ENCODE assay signal across 8 cellular contexts in the genomic region with DNA sequence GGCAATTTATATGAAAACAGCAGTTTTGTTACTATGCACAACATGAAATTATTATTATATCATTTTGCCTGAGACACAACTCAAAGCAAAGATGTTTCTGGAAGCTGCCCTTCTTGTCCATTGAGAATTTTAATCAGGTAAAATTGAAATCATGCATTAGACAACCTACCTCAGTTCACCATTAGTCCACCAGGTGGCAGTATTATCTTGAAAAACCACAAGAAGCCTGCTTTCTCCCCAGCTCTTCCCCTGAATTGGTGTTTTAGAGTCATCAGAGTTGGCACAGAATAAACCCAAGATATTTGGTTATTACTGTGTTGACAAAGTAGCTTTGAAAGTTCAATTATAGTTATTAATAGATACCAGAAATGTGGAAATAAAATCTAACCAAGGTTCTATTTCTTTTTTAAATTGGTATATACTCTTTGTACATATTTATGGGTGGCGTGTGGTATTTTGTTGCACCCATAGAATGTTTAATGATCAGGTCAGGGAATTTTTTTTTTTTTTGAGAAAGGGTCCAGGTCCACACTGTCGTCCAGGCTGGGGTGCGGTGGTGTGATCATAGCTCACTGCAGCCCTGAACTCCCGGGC. TPM values are rescaled to one million over a fixed set of nuclear protein-coding genes. Genes with fewer than 3 reads are reported as not detected.
A peak's percentile ranks its signal among the peaks of the same experiment; 100 is the strongest.
DNase-seq lines count a peak whose midpoint lies in the region; ATAC-seq and TF ChIP-seq lines count a peak whose summit lies in the region.

No MANE protein-coding gene starts in this region.

- H3K4me1 ChIP-seq in gastroesophageal sphincter: peaks cover 0 to 7% (median 0%) of the 10 kb centered on the region in 3 donors
- H3K4me1 ChIP-seq in trophoblast cell (ENCODE audit: control insufficient read depth in 1 of 2, insufficient read depth in 2 of 2, low read length in 2 of 2): no peaks in the 10 kb centered on the region

- TF ChIP-seq EP300 in gastroesophageal sphincter (IDR thresholded peaks at IDR 0.05): no peak

- no peak overlapping the region for H3K9ac ChIP-seq in trophoblast cell (ENCODE audit: low read length)

- no peak overlapping the region for H3K4ac ChIP-seq in trophoblast cell (ENCODE audit: low read depth, low read length)

- H3K27ac ChIP-seq in gastroesophageal sphincter (no peak overlapping the region), trophoblast cell (ENCODE audit: low read depth, low read length) (no peak overlapping the region)

- no peak overlapping the region for H2AK5ac ChIP-seq in trophoblast cell (ENCODE audit: low read length)

- H3K14ac ChIP-seq in trophoblast cell (ENCODE audit: low read length): no peak overlapping the region

- H4K12ac ChIP-seq in trophoblast cell (ENCODE audit: low read depth, low read length): no peak overlapping the region

- H3K27me3 ChIP-seq in gastroesophageal sphincter (no peaks in the 10 kb centered on the region), trophoblast cell (ENCODE audit: insufficient read depth, low read length) (no peaks in the 10 kb centered on the region)

- no peak overlapping the region for H4K91ac ChIP-seq in trophoblast cell (ENCODE audit: low read depth, low read length)

- H3K23ac ChIP-seq in trophoblast cell (ENCODE audit: low read length): no peak overlapping the region

- H2BK120ac ChIP-seq in trophoblast cell (ENCODE audit: insufficient read depth, low read length, poor library complexity): no peak overlapping the region

- no peak overlapping the region for H4K8ac ChIP-seq in trophoblast cell (ENCODE audit: low read depth, low read length)

- 44 to 49% methylated on average over 2 to 4 of the region's 4 CpGs for WGBS in gastroesophageal sphincter (ENCODE audit: low coverage in 1 of 2), 2 donors
- WGBS in trophoblast cell (ENCODE audit: extremely low coverage, insufficient coverage, insufficient read length): no CpG with 5 or more reads among the region's 4 CpGs

- no peaks in the 10 kb centered on the region for H3K9me3 ChIP-seq in gastroesophageal sphincter
- no peaks in the 10 kb centered on the region for H3K9me3 ChIP-seq in trophoblast cell (ENCODE audit: insufficient read depth, low read depth, low read length)

- H3K79me2 ChIP-seq in trophoblast cell (ENCODE audit: control insufficient read depth, insufficient read depth, low read length, poor library complexity): no peaks in the 10 kb centered on the region

- no peaks in the 10 kb centered on the region for H3K79me1 ChIP-seq in trophoblast cell (ENCODE audit: low read length)

- DNase-seq in AG08395 (ENCODE audit: low spot score) (peak; percentile 82), HS-5 (ENCODE audit: low read depth) (peak; percentile 73), NCI-H82 treated with DMSO at 0.1 percent for 48 hours (lab: John Stamatoyannopoulos, UW; ENCODE audit: unreplicated experiment) (peak; percentile 27), trophoblast cell (peak; percentile 60 to 93)
- peak; percentile 29 for DNase-seq in activated CD8-positive, alpha-beta memory T cell treated with anti-CD3 and anti-CD28 coated beads, Interleukin-2, amount 50 U/mL, for 1 hour (ENCODE audit: extremely low read depth)

- no peak overlapping the region for H2BK12ac ChIP-seq in trophoblast cell (ENCODE audit: low read length)

- H3K4me3 ChIP-seq in gastroesophageal sphincter: no peak overlapping the region
- H3K4me3 ChIP-seq in trophoblast cell (ENCODE audit: low read depth, low read length): no peak overlapping the region

- no peak overlapping the region for H3K4me2 ChIP-seq in trophoblast cell (ENCODE audit: low read length)

- no peak overlapping the region for H2AFZ ChIP-seq in trophoblast cell (ENCODE audit: insufficient read depth, low read length, poor library complexity)

- H2BK5ac ChIP-seq in trophoblast cell (ENCODE audit: low read depth, low read length, poor library complexity): no peak overlapping the region

- TF ChIP-seq CTCF in GM12872 (IDR thresholded peaks at IDR 0.05; ENCODE audit: insufficient read depth, low read depth, low read length) (peak; percentile 59), gastroesophageal sphincter (IDR thresholded peaks at IDR 0.05) (peak; percentile 85 to 95 (median 90))

- H3K36me3 ChIP-seq in gastroesophageal sphincter (no peaks in the 10 kb centered on the region), trophoblast cell (ENCODE audit: control insufficient read depth in 1 of 2, insufficient read depth in 2 of 2, low read length in 2 of 2) (no peaks in the 10 kb centered on the region)

- ATAC-seq in gastroesophageal sphincter (peak; percentile 43), GM18870 (IDR thresholded peaks at IDR 0.05; ENCODE audit: unreplicated experiment) (no peak)

- no peak for TF ChIP-seq POLR2A in gastroesophageal sphincter (IDR thresholded peaks at IDR 0.05)

- no peak overlapping the region for H3K18ac ChIP-seq in trophoblast cell (ENCODE audit: low read length)

RNA-seq across cellular contexts. Expression of a gene that starts 25.7 kb away (rescaled TPM):
- 10 to 100 TPM; 10.5 to 35.0 (median 22.4) TPM for total RNA-seq in gastroesophageal sphincter
- 10.4 and 10.8 TPM in 2 replicates for polyA plus RNA-seq in trophoblast cell (2013)

RNA-seq across cellular contexts. Expression of a gene that starts 25.8 kb away (rescaled TPM):
- total RNA-seq in gastroesophageal sphincter: 10 to 100 TPM; 18.3 to 55.3 (median 28.2) TPM
- polyA plus RNA-seq in trophoblast cell (2013): 17.5 and 17.9 TPM in 2 replicates

RNA-seq across cellular contexts. Expression of a gene that starts 34.8 kb away (rescaled TPM):
- total RNA-seq in gastroesophageal sphincter: 10 to 100 TPM; 16.9 to 29.7 (median 25.7) TPM
- 0.17 and 0.18 TPM in 2 replicates for polyA plus RNA-seq in trophoblast cell (2013)

Comparison
In these comparisons a context has a peak if more than half of its experiments do, and no peak if none do; other contexts are left out.
1. DNase-seq: peak in every context shown above with its lines; median percentile 82 in AG08395; 76 in trophoblast cell; 73 in HS-5; 29 in activated CD8-positive, alpha-beta memory T cell treated with anti-CD3 and anti-CD28 coated beads, Interleukin-2, amount 50 U/mL, for 1 hour; 27 in NCI-H82 treated with DMSO at 0.1 percent for 48 hours.